Comparison of ENCODE assay signal across 1 cellular context in the genomic region with DNA sequence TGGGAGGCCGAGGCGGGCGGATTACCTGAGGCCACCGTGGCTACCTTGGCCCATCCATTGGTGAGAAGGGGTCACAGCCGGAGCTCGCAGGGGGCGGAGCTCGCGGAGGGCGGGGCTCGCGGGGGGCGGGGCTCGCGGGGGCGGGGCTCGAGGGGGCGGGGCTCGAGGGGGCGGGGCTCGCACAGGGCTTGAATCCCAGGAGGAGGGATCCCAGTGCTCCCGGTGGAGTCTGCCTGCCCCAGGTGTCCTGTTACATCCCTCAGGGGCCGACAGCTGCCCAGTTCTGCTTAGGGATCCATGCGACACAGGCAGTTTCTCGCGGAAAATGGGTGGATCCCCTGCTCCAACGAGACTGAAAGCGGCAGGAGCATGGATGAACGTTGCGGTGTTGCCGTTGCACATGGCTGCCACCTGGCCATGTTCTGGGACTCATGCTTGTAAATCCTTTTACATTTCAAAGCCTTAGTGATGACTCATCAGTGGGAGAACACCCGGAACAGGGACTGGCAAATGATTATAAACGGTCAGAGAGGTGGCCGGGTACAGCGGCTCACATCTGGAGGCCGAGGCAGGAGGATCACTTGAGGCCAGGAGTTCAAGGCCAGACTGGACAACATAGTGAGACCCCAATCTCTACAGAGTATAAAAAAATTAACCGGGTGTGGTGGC.
TF ChIP-seq lines count a peak whose summit lies in the region.

No MANE protein-coding gene starts in this region.

TF ChIP-seq in K562, 482 proteins besides CTCF, POLR2A, EP300 and RAD21 (continued from another document and continues in another):
- TF ChIP-seq, protein P1, sequence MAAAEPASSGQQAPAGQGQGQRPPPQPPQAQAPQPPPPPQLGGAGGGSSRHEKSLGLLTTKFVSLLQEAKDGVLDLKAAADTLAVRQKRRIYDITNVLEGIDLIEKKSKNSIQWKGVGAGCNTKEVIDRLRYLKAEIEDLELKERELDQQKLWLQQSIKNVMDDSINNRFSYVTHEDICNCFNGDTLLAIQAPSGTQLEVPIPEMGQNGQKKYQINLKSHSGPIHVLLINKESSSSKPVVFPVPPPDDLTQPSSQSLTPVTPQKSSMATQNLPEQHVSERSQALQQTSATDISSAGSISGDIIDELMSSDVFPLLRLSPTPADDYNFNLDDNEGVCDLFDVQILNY (CRISPR knock-in tag; IDR thresholded peaks at IDR 0.05) = no peak
- TF ChIP-seq FOXA1 (IDR thresholded peaks at IDR 0.05; ENCODE audit: borderline replicate concordance) (no peak), SP1 (CRISPR knock-in tag; IDR thresholded peaks at IDR 0.05) (peak; percentile 86), HNRNPK (IDR thresholded peaks at IDR 0.05; ENCODE audit: low read depth, low read length, poor library complexity, severe bottlenecking) (no peak), FOXJ3 (CRISPR knock-in tag; IDR thresholded peaks at IDR 0.05) (no peak), SETDB1 (IDR thresholded peaks at IDR 0.05; ENCODE audit: low read length) (no peak), TOE1 (IDR thresholded peaks at IDR 0.05; ENCODE audit: borderline replicate concordance) (peak; percentile 38; the same call in 1 of the 2 replicates), TOE1 (CRISPR knock-in tag; IDR thresholded peaks at IDR 0.05; ENCODE audit: borderline replicate concordance, low read depth) (0 out of 2 replicates have a peak, but pooled peaks have one; percentile 38), ARID1B (IDR thresholded peaks at IDR 0.05) (peak; percentile 66), ZFP30 (CRISPR knock-in tag; IDR thresholded peaks at IDR 0.05; ENCODE audit: borderline replicate concordance) (no peak), ZNF282 (CRISPR knock-in tag; IDR thresholded peaks at IDR 0.05) (no peak), ZNF263 (CRISPR knock-in tag; IDR thresholded peaks at IDR 0.05; ENCODE audit: borderline replicate concordance) (peak; percentile 96), SMARCA4 (IDR thresholded peaks at IDR 0.05) (peak; percentile 73), RAD51 (IDR thresholded peaks at IDR 0.05; ENCODE audit: borderline replicate concordance, low read depth) (no peak), ZNF57 (CRISPR knock-in tag; IDR thresholded peaks at IDR 0.05) (no peak), NBN (IDR thresholded peaks at IDR 0.05; ENCODE audit: low read depth) (peak; percentile 68; the same call in 1 of the 2 replicates), CBX1 (IDR thresholded peaks at IDR 0.05; ENCODE audit: low read depth) (peak; percentile 97), NCOA2 (IDR thresholded peaks at IDR 0.05; ENCODE audit: partially characterized antibody in 2 of 2) (no peak), XRCC3 (IDR thresholded peaks at IDR 0.05) (no peak), HDAC8 (tag; IDR thresholded peaks at IDR 0.05) (peak; percentile 62; the same call in 1 of the 2 replicates), GABPA (tag; conservative IDR thresholded peaks at IDR 0.05; ENCODE audit: low read depth) (no peak), RCOR1 (IDR thresholded peaks at IDR 0.05; ENCODE audit: borderline replicate concordance in 1 of 2, low read depth in 2 of 2, low read length in 2 of 2) (peak in 1 of 2 experiments; percentile 85; a peak in 3 of 4 replicates), TCF7L2 (IDR thresholded peaks at IDR 0.05; ENCODE audit: low read depth, low read length) (no peak), FOXA3 (CRISPR knock-in tag; conservative IDR thresholded peaks at IDR 0.05 in 1 of 2, IDR thresholded peaks at IDR 0.05 in 1 of 2) (peak in 1 of 2 experiments; percentile 64; a peak in 1 of 4 replicates), DMBX1 (CRISPR knock-in tag; IDR thresholded peaks at IDR 0.05; ENCODE audit: borderline replicate concordance) (peak; percentile 44; the same call in 1 of the 2 replicates), C11orf30 (IDR thresholded peaks at IDR 0.05; ENCODE audit: low read depth) (peak; percentile 80), NFE2 (IDR thresholded peaks at IDR 0.05; ENCODE audit: low read depth) (peak; percentile 43; the same call in 1 of the 2 replicates), PHF20 (IDR thresholded peaks at IDR 0.05; ENCODE audit: partially characterized antibody) (peak; percentile 57), LEF1 (IDR thresholded peaks at IDR 0.05) (peak; percentile 51; the same call in 1 of the 2 replicates), SMARCE1 (IDR thresholded peaks at IDR 0.05) (peak; percentile 74), STAG1 (CRISPR knock-in tag; IDR thresholded peaks at IDR 0.05; ENCODE audit: borderline replicate concordance) (no peak), SIN3B (IDR thresholded peaks at IDR 0.05; ENCODE audit: low read depth) (no peak), CBX2 (IDR thresholded peaks at IDR 0.05; ENCODE audit: insufficient read depth, low read length, poor library complexity, severe bottlenecking) (no peak), KLF13 (tag; IDR thresholded peaks at IDR 0.05; ENCODE audit: borderline replicate concordance, low read depth) (peak; percentile 84), BRD9 (IDR thresholded peaks at IDR 0.05; ENCODE audit: low read depth, partially characterized antibody) (peak; percentile 27), FOXK2 (conservative IDR thresholded peaks at IDR 0.05 in 1 of 2, IDR thresholded peaks at IDR 0.05 in 1 of 2; ENCODE audit: low read depth in 2 of 2) (peak; percentile 79 to 80), TBP (optimal IDR thresholded peaks at IDR 0.05; ENCODE audit: low read depth, low read length) (no peak), ZBTB8A (IDR thresholded peaks at IDR 0.05; ENCODE audit: partially characterized antibody) (no peak), ZNF133 (CRISPR knock-in tag; IDR thresholded peaks at IDR 0.05) (no peak), ETV1 (tag; conservative IDR thresholded peaks at IDR 0.05; ENCODE audit: low read depth) (no peak)
- TF ChIP-seq, protein P2, sequence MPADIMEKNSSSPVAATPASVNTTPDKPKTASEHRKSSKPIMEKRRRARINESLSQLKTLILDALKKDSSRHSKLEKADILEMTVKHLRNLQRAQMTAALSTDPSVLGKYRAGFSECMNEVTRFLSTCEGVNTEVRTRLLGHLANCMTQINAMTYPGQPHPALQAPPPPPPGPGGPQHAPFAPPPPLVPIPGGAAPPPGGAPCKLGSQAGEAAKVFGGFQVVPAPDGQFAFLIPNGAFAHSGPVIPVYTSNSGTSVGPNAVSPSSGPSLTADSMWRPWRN (IDR thresholded peaks at IDR 0.05; ENCODE audit: low read depth) = no peak
- TF ChIP-seq, protein P3, sequence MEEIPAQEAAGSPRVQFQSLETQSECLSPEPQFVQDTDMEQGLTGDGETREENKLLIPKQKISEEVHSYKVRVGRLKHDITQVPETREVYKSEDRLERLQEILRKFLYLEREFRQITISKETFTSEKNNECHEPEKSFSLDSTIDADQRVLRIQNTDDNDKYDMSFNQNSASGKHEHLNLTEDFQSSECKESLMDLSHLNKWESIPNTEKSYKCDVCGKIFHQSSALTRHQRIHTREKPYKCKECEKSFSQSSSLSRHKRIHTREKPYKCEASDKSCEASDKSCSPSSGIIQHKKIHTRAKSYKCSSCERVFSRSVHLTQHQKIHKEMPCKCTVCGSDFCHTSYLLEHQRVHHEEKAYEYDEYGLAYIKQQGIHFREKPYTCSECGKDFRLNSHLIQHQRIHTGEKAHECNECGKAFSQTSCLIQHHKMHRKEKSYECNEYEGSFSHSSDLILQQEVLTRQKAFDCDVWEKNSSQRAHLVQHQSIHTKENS (CRISPR knock-in tag; IDR thresholded peaks at IDR 0.05) = no peak
- TF ChIP-seq, protein P4, sequence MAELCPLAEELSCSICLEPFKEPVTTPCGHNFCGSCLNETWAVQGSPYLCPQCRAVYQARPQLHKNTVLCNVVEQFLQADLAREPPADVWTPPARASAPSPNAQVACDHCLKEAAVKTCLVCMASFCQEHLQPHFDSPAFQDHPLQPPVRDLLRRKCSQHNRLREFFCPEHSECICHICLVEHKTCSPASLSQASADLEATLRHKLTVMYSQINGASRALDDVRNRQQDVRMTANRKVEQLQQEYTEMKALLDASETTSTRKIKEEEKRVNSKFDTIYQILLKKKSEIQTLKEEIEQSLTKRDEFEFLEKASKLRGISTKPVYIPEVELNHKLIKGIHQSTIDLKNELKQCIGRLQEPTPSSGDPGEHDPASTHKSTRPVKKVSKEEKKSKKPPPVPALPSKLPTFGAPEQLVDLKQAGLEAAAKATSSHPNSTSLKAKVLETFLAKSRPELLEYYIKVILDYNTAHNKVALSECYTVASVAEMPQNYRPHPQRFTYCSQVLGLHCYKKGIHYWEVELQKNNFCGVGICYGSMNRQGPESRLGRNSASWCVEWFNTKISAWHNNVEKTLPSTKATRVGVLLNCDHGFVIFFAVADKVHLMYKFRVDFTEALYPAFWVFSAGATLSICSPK (IDR thresholded peaks at IDR 0.05; ENCODE audit: borderline replicate concordance) = peak; percentile 55; the same call in 1 of the 2 replicates
- TF ChIP-seq, protein P5, sequence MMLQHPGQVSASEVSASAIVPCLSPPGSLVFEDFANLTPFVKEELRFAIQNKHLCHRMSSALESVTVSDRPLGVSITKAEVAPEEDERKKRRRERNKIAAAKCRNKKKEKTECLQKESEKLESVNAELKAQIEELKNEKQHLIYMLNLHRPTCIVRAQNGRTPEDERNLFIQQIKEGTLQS (IDR thresholded peaks at IDR 0.05) = peak; percentile 98
- TF ChIP-seq, protein P5 (CRISPR knock-in tag; conservative IDR thresholded peaks at IDR 0.05) = peak; percentile 89
- TF ChIP-seq, protein P6, sequence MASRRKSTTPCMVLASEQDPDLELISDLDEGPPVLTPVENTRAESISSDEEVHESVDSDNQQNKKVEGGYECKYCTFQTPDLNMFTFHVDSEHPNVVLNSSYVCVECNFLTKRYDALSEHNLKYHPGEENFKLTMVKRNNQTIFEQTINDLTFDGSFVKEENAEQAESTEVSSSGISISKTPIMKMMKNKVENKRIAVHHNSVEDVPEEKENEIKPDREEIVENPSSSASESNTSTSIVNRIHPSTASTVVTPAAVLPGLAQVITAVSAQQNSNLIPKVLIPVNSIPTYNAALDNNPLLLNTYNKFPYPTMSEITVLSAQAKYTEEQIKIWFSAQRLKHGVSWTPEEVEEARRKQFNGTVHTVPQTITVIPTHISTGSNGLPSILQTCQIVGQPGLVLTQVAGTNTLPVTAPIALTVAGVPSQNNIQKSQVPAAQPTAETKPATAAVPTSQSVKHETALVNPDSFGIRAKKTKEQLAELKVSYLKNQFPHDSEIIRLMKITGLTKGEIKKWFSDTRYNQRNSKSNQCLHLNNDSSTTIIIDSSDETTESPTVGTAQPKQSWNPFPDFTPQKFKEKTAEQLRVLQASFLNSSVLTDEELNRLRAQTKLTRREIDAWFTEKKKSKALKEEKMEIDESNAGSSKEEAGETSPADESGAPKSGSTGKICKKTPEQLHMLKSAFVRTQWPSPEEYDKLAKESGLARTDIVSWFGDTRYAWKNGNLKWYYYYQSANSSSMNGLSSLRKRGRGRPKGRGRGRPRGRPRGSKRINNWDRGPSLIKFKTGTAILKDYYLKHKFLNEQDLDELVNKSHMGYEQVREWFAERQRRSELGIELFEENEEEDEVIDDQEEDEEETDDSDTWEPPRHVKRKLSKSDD (conservative IDR thresholded peaks at IDR 0.05; ENCODE audit: low read length) = no peak
- TF ChIP-seq, protein P7, sequence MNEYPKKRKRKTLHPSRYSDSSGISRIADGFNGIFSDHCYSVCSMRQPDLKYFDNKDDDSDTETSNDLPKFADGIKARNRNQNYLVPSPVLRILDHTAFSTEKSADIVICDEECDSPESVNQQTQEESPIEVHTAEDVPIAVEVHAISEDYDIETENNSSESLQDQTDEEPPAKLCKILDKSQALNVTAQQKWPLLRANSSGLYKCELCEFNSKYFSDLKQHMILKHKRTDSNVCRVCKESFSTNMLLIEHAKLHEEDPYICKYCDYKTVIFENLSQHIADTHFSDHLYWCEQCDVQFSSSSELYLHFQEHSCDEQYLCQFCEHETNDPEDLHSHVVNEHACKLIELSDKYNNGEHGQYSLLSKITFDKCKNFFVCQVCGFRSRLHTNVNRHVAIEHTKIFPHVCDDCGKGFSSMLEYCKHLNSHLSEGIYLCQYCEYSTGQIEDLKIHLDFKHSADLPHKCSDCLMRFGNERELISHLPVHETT (CRISPR knock-in tag; conservative IDR thresholded peaks at IDR 0.05 in 1 of 2, IDR thresholded peaks at IDR 0.05 in 1 of 2) = no peak
- TF ChIP-seq, protein P8, sequence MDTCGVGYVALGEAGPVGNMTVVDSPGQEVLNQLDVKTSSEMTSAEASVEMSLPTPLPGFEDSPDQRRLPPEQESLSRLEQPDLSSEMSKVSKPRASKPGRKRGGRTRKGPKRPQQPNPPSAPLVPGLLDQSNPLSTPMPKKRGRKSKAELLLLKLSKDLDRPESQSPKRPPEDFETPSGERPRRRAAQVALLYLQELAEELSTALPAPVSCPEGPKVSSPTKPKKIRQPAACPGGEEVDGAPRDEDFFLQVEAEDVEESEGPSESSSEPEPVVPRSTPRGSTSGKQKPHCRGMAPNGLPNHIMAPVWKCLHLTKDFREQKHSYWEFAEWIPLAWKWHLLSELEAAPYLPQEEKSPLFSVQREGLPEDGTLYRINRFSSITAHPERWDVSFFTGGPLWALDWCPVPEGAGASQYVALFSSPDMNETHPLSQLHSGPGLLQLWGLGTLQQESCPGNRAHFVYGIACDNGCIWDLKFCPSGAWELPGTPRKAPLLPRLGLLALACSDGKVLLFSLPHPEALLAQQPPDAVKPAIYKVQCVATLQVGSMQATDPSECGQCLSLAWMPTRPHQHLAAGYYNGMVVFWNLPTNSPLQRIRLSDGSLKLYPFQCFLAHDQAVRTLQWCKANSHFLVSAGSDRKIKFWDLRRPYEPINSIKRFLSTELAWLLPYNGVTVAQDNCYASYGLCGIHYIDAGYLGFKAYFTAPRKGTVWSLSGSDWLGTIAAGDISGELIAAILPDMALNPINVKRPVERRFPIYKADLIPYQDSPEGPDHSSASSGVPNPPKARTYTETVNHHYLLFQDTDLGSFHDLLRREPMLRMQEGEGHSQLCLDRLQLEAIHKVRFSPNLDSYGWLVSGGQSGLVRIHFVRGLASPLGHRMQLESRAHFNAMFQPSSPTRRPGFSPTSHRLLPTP (IDR thresholded peaks at IDR 0.05; ENCODE audit: borderline replicate concordance, extremely low read depth, insufficient read length) = no peak
- TF ChIP-seq, protein P9, sequence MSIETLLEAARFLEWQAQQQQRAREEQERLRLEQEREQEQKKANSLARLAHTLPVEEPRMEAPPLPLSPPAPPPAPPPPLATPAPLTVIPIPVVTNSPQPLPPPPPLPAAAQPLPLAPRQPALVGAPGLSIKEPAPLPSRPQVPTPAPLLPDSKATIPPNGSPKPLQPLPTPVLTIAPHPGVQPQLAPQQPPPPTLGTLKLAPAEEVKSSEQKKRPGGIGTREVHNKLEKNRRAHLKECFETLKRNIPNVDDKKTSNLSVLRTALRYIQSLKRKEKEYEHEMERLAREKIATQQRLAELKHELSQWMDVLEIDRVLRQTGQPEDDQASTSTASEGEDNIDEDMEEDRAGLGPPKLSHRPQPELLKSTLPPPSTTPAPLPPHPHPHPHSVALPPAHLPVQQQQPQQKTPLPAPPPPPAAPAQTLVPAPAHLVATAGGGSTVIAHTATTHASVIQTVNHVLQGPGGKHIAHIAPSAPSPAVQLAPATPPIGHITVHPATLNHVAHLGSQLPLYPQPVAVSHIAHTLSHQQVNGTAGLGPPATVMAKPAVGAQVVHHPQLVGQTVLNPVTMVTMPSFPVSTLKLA (conservative IDR thresholded peaks at IDR 0.05) = peak; percentile 90 to 96
